34 cellular contexts compared by ENCODE assay signal in genomic region chr5:148584103-148584502, GRCh38.
"Had no signal": no experiment of that assay in that cellular context is flagged by ENCODE, and none has a peak within 500 bp of the region (broad histone marks: within the 10 kb centered on the region; RNA-seq: fewer than 3 reads in every experiment).

No MANE protein-coding gene starts in this region.

- H3K36me3 ChIP-seq: MG63 had no signal

- H3K4me3 ChIP-seq: MG63 had no signal

- DNase-seq: Karpas-422, Kasumi-1, MM.1S, MV-4-11, NCI-H1048, NCI-H1092, NCI-H1092 treated with DMSO at 0.1 percent for 48 hours, NCI-H1105, NCI-H1105 treated with DMSO at 0.1 percent for 48 hours, NCI-H1417, NCI-H1417 treated with DMSO at 0.1 percent for 48 hours, NCI-H1436, NCI-H1436 treated with DMSO at 0.1 percent for 48 hours, NCI-H146, NCI-H1694, NCI-H1694 treated with DMSO at 0.1 percent for 48 hours, NCI-H187, NCI-H187 treated with DMSO at 0.1 percent for 48 hours, NCI-H1930, NCI-H2029, NCI-H2029 treated with DMSO at 0.1 percent for 48 hours, NCI-H2081, NCI-H2081 treated with DMSO at 0.1 percent for 48 hours, NCI-H2107, NCI-H2171, NCI-H2171 treated with DMSO at 0.1 percent for 48 hours, NCI-H2227 treated with DMSO at 0.1 percent for 48 hours, NCI-H345, NCI-H446, NCI-H446 treated with DMSO at 0.1 percent for 48 hours, NCI-H510A, NCI-H510A treated with DMSO at 0.1 percent for 48 hours, NCI-H524 had no signal
